Comparison of ENCODE assay signal across 12 cellular contexts in genomic region chr11:84899740-84900139, GRCh38.
A peak's percentile ranks its signal among the peaks of the same experiment; 100 is the strongest.
DNase-seq lines count a peak whose midpoint lies in the region; ATAC-seq and TF ChIP-seq lines count a peak whose summit lies in the region.
"Had no signal": no experiment of that assay in that cellular context is flagged by ENCODE, and none has a peak within 500 bp of the region (broad histone marks: within the 10 kb centered on the region; RNA-seq: fewer than 3 reads in every experiment).

No MANE protein-coding gene starts in this region.

- TF ChIP-seq CTCF in PC-9 (conservative IDR thresholded peaks at IDR 0.05), result 0 out of 2 replicates have a peak, but pooled peaks have one; percentile 25

- H3K36me3 ChIP-seq in PC-9 (ENCODE audit: low read depth), result no peaks in the 10 kb centered on the region
- H3K36me3 ChIP-seq: adrenal gland, esophagus muscularis mucosa had no signal

- H3K4me3 ChIP-seq in PC-9, result no peak overlapping the region
- H3K4me3 ChIP-seq: adrenal gland, esophagus muscularis mucosa had no signal

- DNase-seq in EL (peak; percentile 51), HCEC 1CT (peak; percentile 65), PC-9 (no peak), iPS DF 19.7 (ENCODE audit: low read depth, low spot score) (peak; percentile 57), NCI-H2107 treated with DMSO at 0.1 percent for 48 hours (lab: John Stamatoyannopoulos, UW; ENCODE audit: unreplicated experiment) (no peak)
- no peak for DNase-seq in stimulated activated CD4-positive, alpha-beta T cell treated with anti-CD3 and anti-CD28 coated beads, Interleukin-2, amount 100 ng/mL, for 48 hours
- DNase-seq: activated CD4-positive, alpha-beta T cell treated with anti-CD3 and anti-CD28 coated beads, Interleukin-2, amount 50 U/mL, for 48 hours; adrenal gland; small intestine had no signal

- CTCF ChIA-PET in PC-9 (lab: Charles Lee), result no interaction called here

- H3K9me3 ChIP-seq in PC-9 (ENCODE audit: insufficient read depth, low read depth), result no peaks in the 10 kb centered on the region
- H3K9me3 ChIP-seq: adrenal gland, esophagus muscularis mucosa had no signal

- intact Hi-C loops in PC-9 (cut with micrococcal nuclease; ENCODE audit: unreplicated experiment), result no loop called here

- no peaks in the 10 kb centered on the region for H3K4me1 ChIP-seq in PC-9 (replicated peaks; ENCODE audit: insufficient read depth)
- H3K4me1 ChIP-seq: adrenal gland had no signal

- no peak overlapping the region for H3K27ac ChIP-seq in PC-9
- H3K27ac ChIP-seq: adrenal gland, esophagus muscularis mucosa had no signal

- H3K9me2 ChIP-seq in PC-9 (ENCODE audit: insufficient read depth), result 0 out of 2 replicates have a peak, but pooled peaks cover 11% of the 10 kb centered on the region

- no peaks in the 10 kb centered on the region for H3F3A ChIP-seq in PC-9 (ENCODE audit: insufficient read depth, low read depth)

- no peaks in the 10 kb centered on the region for H4K20me1 ChIP-seq in PC-9 (ENCODE audit: insufficient read depth)

- H3K4me2 ChIP-seq in PC-9, result no peak overlapping the region

- H2AFZ ChIP-seq in PC-9, result no peak overlapping the region

- BruUV-seq in PC-9 (replicated peaks; lab: Mats Ljungman, UMichigan), result no TSS peak

- H3K79me2 ChIP-seq in PC-9 (ENCODE audit: low read depth), result no peaks in the 10 kb centered on the region

- POLR2A ChIA-PET in PC-9 (lab: Charles Lee; ENCODE audit: unreplicated experiment), result no interaction called here

- H3K27me3 ChIP-seq in PC-9 (ENCODE audit: insufficient read depth, low read depth), result no peaks in the 10 kb centered on the region
- H3K27me3 ChIP-seq: adrenal gland, esophagus muscularis mucosa had no signal

- no peak for ATAC-seq in HG03439 (IDR thresholded peaks at IDR 0.05; ENCODE audit: unreplicated experiment)
- ATAC-seq in HG03045 (IDR thresholded peaks at IDR 0.05; ENCODE audit: unreplicated experiment), result no peak

Comparison
In these comparisons a context has a peak if more than half of its experiments do, and no peak if none do; other contexts are left out.
1. DNase-seq: peak in EL (single experiment), HCEC 1CT (single experiment) and iPS DF 19.7 (single experiment); none in PC-9 (0 of 2), NCI-H2107 treated with DMSO at 0.1 percent for 48 hours (single experiment) and stimulated activated CD4-positive, alpha-beta T cell treated with anti-CD3 and anti-CD28 coated beads, Interleukin-2, amount 100 ng/mL, for 48 hours (0 of 2).